Comparison of ENCODE assay signal across 10 cellular contexts in the genomic region with DNA sequence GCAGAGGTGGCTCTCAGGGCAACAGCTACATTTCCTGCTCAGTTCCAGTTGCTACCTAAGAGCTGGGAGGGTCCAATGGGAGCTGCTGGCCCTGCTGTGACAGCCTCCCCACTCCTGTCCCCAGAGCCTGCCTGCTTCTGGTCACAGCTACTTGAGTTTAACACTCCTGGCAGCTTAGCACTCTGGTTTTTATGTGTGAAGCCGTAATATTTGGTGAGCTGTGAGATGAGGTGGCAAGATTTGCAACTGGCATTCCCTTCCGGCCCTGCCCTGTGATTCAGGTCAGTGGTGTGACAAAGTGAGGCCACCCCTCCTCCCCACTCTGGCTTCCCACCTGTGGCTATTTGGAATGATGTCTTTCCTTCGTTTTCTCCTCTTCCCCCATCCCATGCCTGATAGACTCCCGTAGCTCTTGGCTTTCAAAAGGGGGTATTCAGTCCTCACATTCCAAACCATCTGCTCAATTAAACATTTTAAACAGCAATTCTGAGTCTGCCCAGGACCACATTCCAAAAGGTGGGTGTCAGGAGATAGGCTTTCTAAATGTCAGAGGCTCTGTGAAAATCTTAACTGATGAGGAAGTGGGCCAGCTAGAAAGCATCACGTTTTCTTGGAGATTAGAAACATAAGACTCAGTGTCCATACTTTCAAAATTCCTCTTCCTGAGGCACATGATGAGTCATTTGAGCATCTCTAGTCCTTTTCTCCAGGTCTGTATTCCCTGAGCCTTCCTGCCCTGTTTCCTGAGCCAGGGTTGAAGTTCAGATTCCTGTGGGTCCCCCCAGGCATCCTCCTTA. TPM values are rescaled to one million over a fixed set of nuclear protein-coding genes. Genes with fewer than 3 reads are reported as not detected.
A peak's percentile ranks its signal among the peaks of the same experiment; 100 is the strongest.
DNase-seq lines count a peak whose midpoint lies in the region; ATAC-seq and TF ChIP-seq lines count a peak whose summit lies in the region.
"Had no signal": no experiment of that assay in that cellular context is flagged by ENCODE, and none has a peak within 500 bp of the region (broad histone marks: within the 10 kb centered on the region; RNA-seq: fewer than 3 reads in every experiment).

No MANE protein-coding gene starts in this region.

- H3K27ac ChIP-seq in HCT116 (ENCODE audit: low read depth, low read length) (peak overlapping the region; percentile 74), PC-3 (ENCODE audit: low read length) (peak overlapping the region; percentile 93)
- H3K27ac ChIP-seq: neutrophil had no signal

- peak overlapping the region; percentile 58 for H3K9ac ChIP-seq in HCT116 (ENCODE audit: low read length)
- H3K9ac ChIP-seq in PC-3 (ENCODE audit: low read length) = peak overlapping the region; percentile 59

- ATAC-seq in HCT116 = peak; percentile 70
- ATAC-seq in PC-3 = peak; percentile 90
- ATAC-seq in GM18511 (IDR thresholded peaks at IDR 0.05; ENCODE audit: unreplicated experiment) = no peak

- no peaks in the 10 kb centered on the region for H3K9me2 ChIP-seq in HCT116 (ENCODE audit: insufficient read depth)
- H3K9me2 ChIP-seq in PC-3 (replicated peaks; ENCODE audit: low read length) = no peaks in the 10 kb centered on the region

- no peak for TF ChIP-seq POLR2A in HCT116 (IDR thresholded peaks at IDR 0.05; ENCODE audit: borderline replicate concordance, extremely low read depth, insufficient read depth, insufficient read length)

- TF ChIP-seq RAD21 in HCT116 (IDR thresholded peaks at IDR 0.05; ENCODE audit: low read depth) = no peak; the same call in 1 of the 2 replicates

- H3K4me3 ChIP-seq in AG10803 (ENCODE audit: low read length) (no peak overlapping the region), HCT116 (replicated peaks in 1 of 2; ENCODE audit: low read depth in 1 of 2, low read length in 2 of 2) (peak overlapping the region in 1 of 2 experiments; percentile 25; a peak in 3 of 4 replicates), PC-3 (ENCODE audit: low read length) (peak overlapping the region; percentile 26; the same call in 1 of the 2 replicates)

- DNase-seq in AG10803 (ENCODE audit: low read depth) (peak; percentile 75), HCT116 (ENCODE audit: low read depth, low spot score) (peak; percentile 60), PC-3 (peak; percentile 96), hepatic stellate cell (ENCODE audit: low spot score) (peak; percentile 48), NAMALWA (ENCODE audit: low spot score) (no peak), cerebellum (ENCODE audit: low spot score) (no peak), KG1 (lab: John Stamatoyannopoulos, UW) (no peak)
- DNase-seq: activated CD4-positive, alpha-beta T cell treated with anti-CD3 and anti-CD28 coated beads, Interleukin-2, amount 50 U/mL, for 48 hours had no signal

- RAD21 ChIA-PET in HCT116 (lab: Charles Lee; ENCODE audit: low non-redundant PET in 1 of 2, low total read pairs in 2 of 2, uncharacterized antibody in 2 of 2, unreplicated experiment in 2 of 2) = interaction anchor here in 1 of 2 experiments (1.4 kb wide), 1 partner anchor 10 kb away, joined by 3 read pairs; no protein-coding TSS in a partner anchor

- H2AFZ ChIP-seq in HCT116 (ENCODE audit: low read depth, low read length, poor library complexity, severe bottlenecking) (peak overlapping the region; percentile 73), PC-3 (ENCODE audit: low read length) (peak overlapping the region; percentile 54)

- peaks cover 24 to 37% of the 10 kb centered on the region in 2 experiments for H3K4me1 ChIP-seq in HCT116 (ENCODE audit: control insufficient read depth in 1 of 2, insufficient read depth in 2 of 2, low read length in 2 of 2)
- peaks cover 24% of the 10 kb centered on the region for H3K4me1 ChIP-seq in PC-3 (ENCODE audit: insufficient read depth, low read length)

- peaks cover 12% of the 10 kb centered on the region for H3F3A ChIP-seq in PC-3 (ENCODE audit: low read length, unreplicated experiment)

- CTCF ChIA-PET in HCT116 (lab: Charles Lee) (interaction anchor here (0.6 to 0.9 kb wide), 3 partner anchors 11 to 15 kb away, joined by 3 to 4 read pairs (median 3); no protein-coding TSS in a partner anchor), PC-3 (lab: Charles Lee) (interaction anchor here (0.5 to 2.4 kb wide), 8 partner anchors 8 to 257 kb away, joined by 3 to 19 read pairs (median 3); no protein-coding TSS in a partner anchor)

- H3K27me3 ChIP-seq in HCT116 (ENCODE audit: insufficient read depth, low read length) (no peaks in the 10 kb centered on the region), PC-3 (ENCODE audit: low read length) (no peaks in the 10 kb centered on the region)

- POLR2A ChIA-PET in HCT116 (lab: Charles Lee) = interaction anchor here (0.8 to 2.3 kb wide), 5 partner anchors 9 to 106 kb away, joined by 3 to 12 read pairs (median 3); partner anchors contain the start of gene HOXB4
- POLR2A ChIA-PET in PC-3 (lab: Charles Lee; ENCODE audit: unreplicated experiment) = interaction anchor here (0.6 to 1.6 kb wide), 5 partner anchors 11 to 251 kb away, joined by 3 to 8 read pairs (median 5); no protein-coding TSS in a partner anchor

- H3K9me3 ChIP-seq in HCT116 (ENCODE audit: control insufficient read depth in 1 of 2, insufficient read depth in 1 of 2, low read depth in 1 of 2, low read length in 2 of 2) (no peaks in the 10 kb centered on the region), PC-3 (ENCODE audit: low read length) (no peaks in the 10 kb centered on the region)
- H3K9me3 ChIP-seq: neutrophil had no signal

- intact Hi-C loops in HCT116 (cut with micrococcal nuclease) = no loop called here
- intact Hi-C loops in PC-3 (cut with micrococcal nuclease) = loop anchor here (1.0 to 5.0 kb wide), 2 partner anchors 11 to 120 kb away; no protein-coding TSS in a partner anchor

- H3K36me3 ChIP-seq in HCT116 (ENCODE audit: control insufficient read depth in 1 of 2, insufficient read depth in 2 of 2, low read length in 2 of 2) = no peaks in the 10 kb centered on the region
- H3K36me3 ChIP-seq in PC-3 (ENCODE audit: low read depth, low read length) = no peaks in the 10 kb centered on the region
- H3K36me3 ChIP-seq: neutrophil had no signal

- TSS peak; percentile 74 for BruUV-seq in HCT116 (replicated peaks; lab: Mats Ljungman, UMichigan)
- BruUV-seq in PC-3 (replicated peaks; lab: Mats Ljungman, UMichigan) = TSS peak; percentile 99

- H3K4me2 ChIP-seq in HCT116 (ENCODE audit: low read length) (peak overlapping the region; percentile 66), PC-3 (ENCODE audit: low read length) (peak overlapping the region; percentile 68)

- no peaks in the 10 kb centered on the region for H3K79me2 ChIP-seq in HCT116 (ENCODE audit: insufficient read depth, low read length)
- H3K79me2 ChIP-seq in PC-3 (ENCODE audit: low read length) = no peaks in the 10 kb centered on the region

- TF ChIP-seq CTCF in AG10803 (conservative IDR thresholded peaks at IDR 0.05; ENCODE audit: low read length) = no peak
- no peak for TF ChIP-seq CTCF in HCT116 (IDR thresholded peaks at IDR 0.05 in 2 of 3, conservative IDR thresholded peaks at IDR 0.05 in 1 of 3; ENCODE audit: borderline replicate concordance in 1 of 3, insufficient read depth in 1 of 3, low read depth in 2 of 3, low read length in 2 of 3)
- TF ChIP-seq CTCF in PC-3 (conservative IDR thresholded peaks at IDR 0.05; ENCODE audit: low read depth, low read length) = no peak

- H4K20me1 ChIP-seq in HCT116 (ENCODE audit: insufficient read depth) (no peaks in the 10 kb centered on the region), PC-3 (ENCODE audit: low read length) (no peaks in the 10 kb centered on the region)

TF ChIP-seq in HCT116, 20 proteins besides CTCF, POLR2A, EP300 and RAD21 (continues in another document):
- peak; percentile 68 for TF ChIP-seq POLR2AphosphoS5 (IDR thresholded peaks at IDR 0.05; ENCODE audit: low read depth, low read length)
- TF ChIP-seq CBX3 (IDR thresholded peaks at IDR 0.05; ENCODE audit: low read depth) = peak; percentile 75; the same call in 1 of the 2 replicates
- TF ChIP-seq EZH2 (IDR thresholded peaks at IDR 0.05) = no peak
- peak; percentile 33; the same call in 1 of the 2 replicates for TF ChIP-seq MAX (IDR thresholded peaks at IDR 0.05)
- TF ChIP-seq SIN3A (IDR thresholded peaks at IDR 0.05; ENCODE audit: low read depth) = no peak
- TF ChIP-seq ELF1 (IDR thresholded peaks at IDR 0.05; ENCODE audit: borderline replicate concordance, low read depth) = no peak
- no peak for TF ChIP-seq EZH2phosphoT487 (IDR thresholded peaks at IDR 0.05; ENCODE audit: borderline replicate concordance)
- TF ChIP-seq YY1 (IDR thresholded peaks at IDR 0.05; ENCODE audit: extremely low read depth, insufficient replicate concordance, low read depth, low read length) = no peak
- no peak for TF ChIP-seq EGR1 (IDR thresholded peaks at IDR 0.05; ENCODE audit: low read depth)
- TF ChIP-seq SP1 (IDR thresholded peaks at IDR 0.05; ENCODE audit: low read depth) = peak; percentile 64
- no peak for TF ChIP-seq JUND (IDR thresholded peaks at IDR 0.05)
- TF ChIP-seq ZBTB33 (IDR thresholded peaks at IDR 0.05; ENCODE audit: extremely low read depth, insufficient replicate concordance, low read length) = no peak
- TF ChIP-seq TCF7L2 (IDR thresholded peaks at IDR 0.05; ENCODE audit: borderline replicate concordance, extremely low read depth, insufficient read depth, insufficient read length) = no peak
- no peak for TF ChIP-seq SRF (IDR thresholded peaks at IDR 0.05; ENCODE audit: low read depth)

RNA-seq across cellular contexts. Expression of gene SKAP1, which starts 42.7 kb away (rescaled TPM):
- total RNA-seq in HCT116 (2021; ENCODE audit: unreplicated experiment) (12.4 TPM), PC-3 (2014; rRNA removed) (not detected in 2 replicates), cerebellum (0.64 TPM)
- 12.0 and 16.1 TPM in 2 replicates for polyA plus RNA-seq in HCT116 (2012)

RNA-seq across cellular contexts. Expression of gene HOXB1, which starts 58.1 kb away (rescaled TPM):
- not detected for total RNA-seq in HCT116 (2021; ENCODE audit: unreplicated experiment)
- polyA plus RNA-seq in HCT116 (2012) = not detected in 2 replicates
- not detected in 2 replicates for total RNA-seq in PC-3 (2014; rRNA removed)
- not detected for total RNA-seq in cerebellum

Comparison
In these comparisons a context has a peak if more than half of its experiments do, and no peak if none do; other contexts are left out.
1. DNase-seq: peak in AG10803 (single experiment), HCT116 (single experiment), PC-3 (single experiment) and hepatic stellate cell (single experiment); none in NAMALWA (single experiment), cerebellum (single experiment) and KG1 (single experiment).